Comparison of ENCODE assay signal across 20 cellular contexts in the genomic region with DNA sequence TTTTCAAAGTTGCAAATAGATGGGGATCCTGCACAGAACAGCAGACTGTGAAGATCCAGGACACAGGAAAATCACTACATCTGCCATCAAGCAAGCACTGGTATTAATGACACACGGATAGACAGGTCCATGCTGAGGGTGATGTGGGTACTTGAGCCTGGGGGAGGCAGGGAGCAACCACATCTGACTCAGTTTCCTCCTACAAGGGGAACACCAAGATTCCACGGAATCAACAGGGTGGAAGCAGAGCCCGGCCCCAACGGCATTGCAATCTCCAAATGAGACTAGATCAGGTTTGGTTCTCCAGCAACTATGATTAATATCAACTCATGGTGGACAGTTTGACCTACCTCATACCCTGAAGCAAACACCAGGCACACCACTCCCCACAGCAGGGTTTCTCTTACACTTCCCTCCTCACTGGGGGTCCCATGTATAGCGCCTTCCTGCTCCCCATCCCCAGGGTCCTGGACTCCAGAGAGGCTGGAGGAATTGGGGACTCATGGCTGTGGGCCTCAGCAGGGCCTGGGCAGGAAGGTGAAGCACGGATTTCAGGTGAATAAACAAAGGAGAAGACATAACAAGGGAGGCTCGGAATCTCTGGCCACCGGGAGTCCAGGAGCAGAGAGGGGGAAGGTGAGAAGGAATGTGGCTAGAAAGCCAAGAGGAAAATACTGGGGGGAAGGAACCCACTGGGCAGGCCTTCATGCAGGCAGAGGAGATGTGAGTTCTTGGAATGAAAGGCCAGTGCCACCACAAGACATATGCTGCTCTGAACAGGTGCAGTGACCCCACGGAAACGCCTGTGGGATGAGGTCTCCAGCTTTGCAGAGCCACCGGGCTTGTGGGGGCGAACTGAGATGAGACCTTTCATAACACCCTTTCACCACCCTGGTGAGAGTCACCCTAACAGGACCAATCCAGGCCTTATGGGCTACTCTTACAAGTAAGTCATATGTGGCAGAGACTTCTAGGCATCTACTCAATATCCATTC. TPM values are rescaled to one million over a fixed set of nuclear protein-coding genes. Genes with fewer than 3 reads are reported as not detected.
DNase-seq lines count a peak whose midpoint lies in the region; ATAC-seq lines count a peak whose summit lies in the region.
"Had no signal": no experiment of that assay in that cellular context is flagged by ENCODE, and none has a peak within 500 bp of the region (broad histone marks: within the 10 kb centered on the region; RNA-seq: fewer than 3 reads in every experiment).

No MANE protein-coding gene starts in this region.

- CTCF ChIA-PET in activated CD8-positive, alpha-beta T cell treated with anti-CD3 and anti-CD28 coated beads, Interleukin-2, amount 10 ng/mL, durations not matched to agents 7 days and 5 days (lab: Charles Lee), result interaction anchor here (1.0 to 3.2 kb wide), 5 partner anchors 15 to 101 kb away, joined by 3 to 34 read pairs (median 4); no protein-coding TSS in a partner anchor

- H3K36me3 Mint-ChIP-seq in activated naive CD4-positive, alpha-beta T cell treated with anti-CD3 and anti-CD28 coated beads, Interleukin-2, amount 50 U/mL, for 72 hours, result peaks cover 14 to 61% of the 10 kb centered on the region in 2 donors
- peaks cover 86% of the 10 kb centered on the region for H3K36me3 Mint-ChIP-seq in activated CD8-positive, alpha-beta T cell treated with anti-CD3 and anti-CD28 coated beads, Interleukin-2, amount 10 ng/mL, durations not matched to agents 7 days and 5 days (ENCODE audit: low read depth)
- H3K36me3 Mint-ChIP-seq in immature natural killer cell, result peaks cover 22 to 64% (median 46%) of the 10 kb centered on the region in 3 donors

- H3K27me3 Mint-ChIP-seq in activated CD8-positive, alpha-beta T cell treated with anti-CD3 and anti-CD28 coated beads, Interleukin-2, amount 10 ng/mL, durations not matched to agents 7 days and 5 days (ENCODE audit: low read depth), result no peaks in the 10 kb centered on the region
- H3K27me3 Mint-ChIP-seq in immature natural killer cell (ENCODE audit: low read depth in 3 of 3), result peaks cover 4 to 25% (median 23%) of the 10 kb centered on the region in 3 donors
- H3K27me3 Mint-ChIP-seq: activated B cell treated with CpG ODN at 0.5 μM for 24 hours had no signal

- POLR2A ChIA-PET in activated CD8-positive, alpha-beta T cell treated with anti-CD3 and anti-CD28 coated beads, Interleukin-2, amount 10 ng/mL, durations not matched to agents 7 days and 5 days (lab: Charles Lee), result no interaction called here

- no peaks in the 10 kb centered on the region for H3K9me3 Mint-ChIP-seq in activated naive CD4-positive, alpha-beta T cell treated with anti-CD3 and anti-CD28 coated beads, Interleukin-2, amount 50 U/mL, for 72 hours
- H3K9me3 Mint-ChIP-seq in activated CD8-positive, alpha-beta T cell treated with anti-CD3 and anti-CD28 coated beads, Interleukin-2, amount 10 ng/mL, durations not matched to agents 7 days and 5 days (ENCODE audit: insufficient read depth), result no peaks in the 10 kb centered on the region
- H3K9me3 Mint-ChIP-seq in immature natural killer cell, result no peaks in the 10 kb centered on the region
- H3K9me3 Mint-ChIP-seq: activated B cell treated with CpG ODN at 0.5 μM for 24 hours had no signal

- H3K4me3 Mint-ChIP-seq in activated CD8-positive, alpha-beta T cell treated with anti-CD3 and anti-CD28 coated beads, Interleukin-2, amount 10 ng/mL, durations not matched to agents 7 days and 5 days, result no peak overlapping the region
- peak overlapping the region; percentile 24 to 85 (median 50) for H3K4me3 Mint-ChIP-seq in immature natural killer cell
- H3K4me3 Mint-ChIP-seq: activated B cell treated with CpG ODN at 0.5 μM for 24 hours had no signal

- H3K4me1 Mint-ChIP-seq in activated CD8-positive, alpha-beta T cell treated with anti-CD3 and anti-CD28 coated beads, Interleukin-2, amount 10 ng/mL, durations not matched to agents 7 days and 5 days (ENCODE audit: low read depth), result peaks cover 91% of the 10 kb centered on the region
- H3K4me1 Mint-ChIP-seq in immature natural killer cell, result peaks cover 73 to 85% of the 10 kb centered on the region in 2 donors

- DNase-seq in activated naive CD4-positive, alpha-beta T cell treated with anti-CD3 and anti-CD28 coated beads, Interleukin-2, amount 50 U/mL, for 72 hours (ENCODE audit: low spot score in 2 of 2), result peak in 1 of 2 donors; percentile 52
- no peak for DNase-seq in activated naive CD4-positive, alpha-beta T cell (lab: John Stamatoyannopoulos, UW)
- DNase-seq in activated CD8-positive, alpha-beta T cell treated with anti-CD3 and anti-CD28 coated beads, Interleukin-2, amount 10 ng/mL, durations not matched to agents 7 days and 5 days, result no peak
- DNase-seq in immature natural killer cell (peak in 1 of 3 donors; percentile 23), MV-4-11 (lab: John Stamatoyannopoulos, UW) (no peak)
- DNase-seq in stimulated activated naive CD8-positive, alpha-beta T cell treated with anti-CD3 and anti-CD28 coated beads, Interleukin-15, Interleukin-2, amounts not matched to agents 100 U/mL and 50 U/mL, for 24 hours, result no peak
- no peak for DNase-seq in stimulated activated CD4-positive, alpha-beta T cell treated with anti-CD3 and anti-CD28 coated beads, Interleukin-4, amount 100 ng/mL, for 24 hours
- DNase-seq: activated B cell treated with CpG ODN at 0.5 μM for 24 hours; activated T-cell treated with anti-CD3 and anti-CD28 coated beads for 4 hours; GDM1; left cardiac atrium; NCI-H2081 treated with DMSO at 0.1 percent for 48 hours; NCI-H524 treated with DMSO at 0.1 percent for 48 hours; Right ventricle myocardium superior; stimulated activated CD4-positive, alpha-beta T cell treated with anti-CD3 and anti-CD28 coated beads, Interleukin-4, amount 100 ng/mL, for 1 hour; thyroid gland had no signal

- H3K27ac Mint-ChIP-seq in activated naive CD4-positive, alpha-beta T cell treated with anti-CD3 and anti-CD28 coated beads, Interleukin-2, amount 50 U/mL, for 72 hours, result peak overlapping the region; percentile 25 to 27
- peak overlapping the region; percentile 96 for H3K27ac Mint-ChIP-seq in activated CD8-positive, alpha-beta T cell treated with anti-CD3 and anti-CD28 coated beads, Interleukin-2, amount 10 ng/mL, durations not matched to agents 7 days and 5 days
- H3K27ac Mint-ChIP-seq in immature natural killer cell, result peak overlapping the region; percentile 87 to 95 (median 94)

- ATAC-seq in activated naive CD4-positive, alpha-beta T cell treated with anti-CD3 and anti-CD28 coated beads, Interleukin-2, amount 50 U/mL, for 72 hours, result peak in 1 of 2 donors; percentile 4
- ATAC-seq in activated CD8-positive, alpha-beta T cell treated with anti-CD3 and anti-CD28 coated beads, Interleukin-2, amount 10 ng/mL, durations not matched to agents 7 days and 5 days, result no peak
- ATAC-seq in stimulated activated naive CD8-positive, alpha-beta T cell treated with anti-CD3 and anti-CD28 coated beads, Interleukin-15, Interleukin-2, amounts not matched to agents 100 U/mL and 50 U/mL, for 24 hours, result peak; percentile 3
- no peak for ATAC-seq in HG03439 (IDR thresholded peaks at IDR 0.05; ENCODE audit: unreplicated experiment)
- ATAC-seq: HepG2, left cardiac atrium had no signal

RNA-seq across cellular contexts. Expression of gene PIK3R6, which starts 29.5 kb away (rescaled TPM):
- total RNA-seq in activated naive CD4-positive, alpha-beta T cell treated with anti-CD3 and anti-CD28 coated beads, Interleukin-2, amount 50 U/mL, for 72 hours, result 1 to 10 TPM in 1 of 2 donors, under 1 TPM in 1; 0.23 to 4.3 TPM
- total RNA-seq in activated CD8-positive, alpha-beta T cell treated with anti-CD3 and anti-CD28 coated beads, Interleukin-2, amount 10 ng/mL, durations not matched to agents 7 days and 5 days, result 10 to 100 TPM; 18.3 to 20.7 TPM
- polyA plus RNA-seq in immature natural killer cell, result under 1 TPM in 2 of 3 donors, not detected in 1; 0.18 to 0.57 TPM
- total RNA-seq: endothelial cell of umbilical vein, fibroblast of villous mesenchyme, HepG2 had no signal
- polyA plus RNA-seq: endothelial cell of umbilical vein, HepG2 had no signal

Comparison
In these comparisons a context has a peak if more than half of its experiments do, and no peak if none do; other contexts are left out.
1. H3K27ac Mint-ChIP-seq: peak in every context shown above with its lines; median percentile 96 in activated CD8-positive, alpha-beta T cell treated with anti-CD3 and anti-CD28 coated beads, Interleukin-2, amount 10 ng/mL, durations not matched to agents 7 days and 5 days; 94 in immature natural killer cell; 26 in activated naive CD4-positive, alpha-beta T cell treated with anti-CD3 and anti-CD28 coated beads, Interleukin-2, amount 50 U/mL, for 72 hours.